ENCODE assay signal across 26 cellular contexts in genomic region chr1:202078211-202078610, GRCh38. TPM values are rescaled to one million over a fixed set of nuclear protein-coding genes. Genes with fewer than 3 reads are reported as not detected.
"Had no signal": no experiment of that assay in that cellular context is flagged by ENCODE, and none has a peak within 500 bp of the region (broad histone marks: within the 10 kb centered on the region; RNA-seq: fewer than 3 reads in every experiment).

No MANE protein-coding gene starts in this region.

- H3K4me3 Mint-ChIP-seq: activated CD4-positive, alpha-beta T cell treated with anti-CD3 and anti-CD28 coated beads, Interleukin-2, amount 10 ng/mL, durations not matched to agents 7 days and 5 days; activated CD8-positive, alpha-beta memory T cell treated with anti-CD3 and anti-CD28 coated beads, Interleukin-2, amount 10 ng/mL, durations not matched to agents 7 days and 5 days; activated CD8-positive, alpha-beta T cell treated with anti-CD3 and anti-CD28 coated beads for 36 hours; activated naive CD4-positive, alpha-beta T cell treated with anti-CD3 and anti-CD28 coated beads, Interleukin-2, amount 10 ng/mL, durations not matched to agents 7 days and 5 days; endodermal cell; natural killer cell had no signal

- H3K27ac Mint-ChIP-seq: activated CD4-positive, alpha-beta T cell treated with anti-CD3 and anti-CD28 coated beads, Interleukin-2, amount 10 ng/mL, durations not matched to agents 7 days and 5 days; activated CD8-positive, alpha-beta memory T cell treated with anti-CD3 and anti-CD28 coated beads, Interleukin-2, amount 10 ng/mL, durations not matched to agents 7 days and 5 days; activated CD8-positive, alpha-beta T cell treated with anti-CD3 and anti-CD28 coated beads for 36 hours; activated naive CD4-positive, alpha-beta T cell treated with anti-CD3 and anti-CD28 coated beads, Interleukin-2, amount 10 ng/mL, durations not matched to agents 7 days and 5 days; endodermal cell; natural killer cell; progenitor cell of endocrine pancreas had no signal

- H3K36me3 Mint-ChIP-seq: activated CD8-positive, alpha-beta memory T cell treated with anti-CD3 and anti-CD28 coated beads, Interleukin-2, amount 10 ng/mL, durations not matched to agents 7 days and 5 days; activated naive CD4-positive, alpha-beta T cell treated with anti-CD3 and anti-CD28 coated beads, Interleukin-2, amount 10 ng/mL, durations not matched to agents 7 days and 5 days; natural killer cell had no signal

- H3K27me3 ChIP-seq: heart right ventricle, left lung, sigmoid colon, upper lobe of right lung had no signal

- H3K4me1 Mint-ChIP-seq: activated CD4-positive, alpha-beta T cell treated with anti-CD3 and anti-CD28 coated beads, Interleukin-2, amount 10 ng/mL, durations not matched to agents 7 days and 5 days; natural killer cell had no signal

- DNase-seq: activated CD4-positive, alpha-beta T cell treated with anti-CD3 and anti-CD28 coated beads, Interleukin-2, amount 10 ng/mL, durations not matched to agents 7 days and 5 days; activated CD4-positive, CD25-positive, alpha-beta regulatory T cell treated with anti-CD3 and anti-CD28 coated beads, Interleukin-2, amount 50 U/mL, for 72 hours; activated CD8-positive, alpha-beta memory T cell treated with anti-CD3 and anti-CD28 coated beads, Interleukin-2, amount 10 ng/mL, durations not matched to agents 7 days and 5 days; activated CD8-positive, alpha-beta T cell treated with anti-CD3 and anti-CD28 coated beads for 36 hours; activated effector memory CD4-positive, alpha-beta T cell treated with anti-CD3 and anti-CD28 coated beads, Interleukin-2, amount 50 U/mL, for 16 hours; activated naive CD4-positive, alpha-beta T cell treated with anti-CD3 and anti-CD28 coated beads, Interleukin-2, amount 10 ng/mL, durations not matched to agents 7 days and 5 days; activated T-cell treated with anti-CD3 and anti-CD28 coated beads for 4 hours; cerebellar nuclear complex; cortex of kidney; endodermal cell; foreskin fibroblast; heart right ventricle; kidney; left lung; natural killer cell; retina; sigmoid colon; stimulated activated CD4-positive, alpha-beta T cell treated with anti-CD3 and anti-CD28 coated beads, Interleukin-2, amount 100 ng/mL, for 48 hours; stimulated activated naive CD4-positive, alpha-beta T cell; upper lobe of right lung had no signal

- H3K27me3 Mint-ChIP-seq: activated CD4-positive, alpha-beta T cell treated with anti-CD3 and anti-CD28 coated beads, Interleukin-2, amount 10 ng/mL, durations not matched to agents 7 days and 5 days; activated CD8-positive, alpha-beta memory T cell treated with anti-CD3 and anti-CD28 coated beads, Interleukin-2, amount 10 ng/mL, durations not matched to agents 7 days and 5 days; activated CD8-positive, alpha-beta T cell treated with anti-CD3 and anti-CD28 coated beads for 36 hours; activated naive CD4-positive, alpha-beta T cell treated with anti-CD3 and anti-CD28 coated beads, Interleukin-2, amount 10 ng/mL, durations not matched to agents 7 days and 5 days; progenitor cell of endocrine pancreas had no signal

- H3K36me3 ChIP-seq: heart right ventricle, left lung, sigmoid colon, thoracic aorta, upper lobe of right lung had no signal

- H3K9me3 ChIP-seq: heart right ventricle, left lung, sigmoid colon, thoracic aorta, upper lobe of right lung had no signal

- H3K4me3 ChIP-seq: heart right ventricle, left lung, lung, sigmoid colon, thoracic aorta, upper lobe of right lung had no signal

- ATAC-seq: activated CD8-positive, alpha-beta memory T cell treated with anti-CD3 and anti-CD28 coated beads, Interleukin-2, amount 10 ng/mL, durations not matched to agents 7 days and 5 days; activated CD8-positive, alpha-beta T cell treated with anti-CD3 and anti-CD28 coated beads for 36 hours; heart right ventricle; left lung; natural killer cell; upper lobe of right lung had no signal

- H3K27ac ChIP-seq: epithelial cell of prostate, heart right ventricle, left lung, sigmoid colon, thoracic aorta, upper lobe of right lung had no signal

- H3K4me1 ChIP-seq: left lung, sigmoid colon, upper lobe of right lung had no signal

- FAIRE-seq: kidney had no signal

- H3K9me3 Mint-ChIP-seq: activated CD4-positive, alpha-beta T cell treated with anti-CD3 and anti-CD28 coated beads, Interleukin-2, amount 10 ng/mL, durations not matched to agents 7 days and 5 days; activated CD8-positive, alpha-beta T cell treated with anti-CD3 and anti-CD28 coated beads for 36 hours; activated naive CD4-positive, alpha-beta T cell treated with anti-CD3 and anti-CD28 coated beads, Interleukin-2, amount 10 ng/mL, durations not matched to agents 7 days and 5 days; endodermal cell; natural killer cell had no signal

RNA-seq across cellular contexts. Expression of gene GPR37L1, which starts 44.5 kb away (rescaled TPM):
- total RNA-seq: activated CD4-positive, alpha-beta T cell treated with anti-CD3 and anti-CD28 coated beads, Interleukin-2, amount 10 ng/mL, durations not matched to agents 7 days and 5 days; activated CD8-positive, alpha-beta memory T cell treated with anti-CD3 and anti-CD28 coated beads, Interleukin-2, amount 10 ng/mL, durations not matched to agents 7 days and 5 days; activated CD8-positive, alpha-beta T cell treated with anti-CD3 and anti-CD28 coated beads for 36 hours; natural killer cell; osteocyte; progenitor cell of endocrine pancreas; T-helper 2 cell treated with Interferon-gamma antibody and Interleukin-4, amounts not matched to agents 100 ng/mL and 5 ng/mL, for 36 hours; thoracic aorta had no signal
